In genomic region chr3:16543242-16543864, GRCh38 we compare ENCODE assay signal across 29 cellular contexts.
"Had no signal": no experiment of that assay in that cellular context is flagged by ENCODE, and none has a peak within 500 bp of the region (broad histone marks: within the 10 kb centered on the region; RNA-seq: fewer than 3 reads in every experiment).

No MANE protein-coding gene starts in this region.

- H3K4me3 Mint-ChIP-seq: activated CD8-positive, alpha-beta memory T cell treated with anti-CD3 and anti-CD28 coated beads, Interleukin-2, amount 10 ng/mL, durations not matched to agents 7 days and 5 days; activated CD8-positive, alpha-beta T cell treated with anti-CD3 and anti-CD28 coated beads, Interleukin-2, amount 10 ng/mL, durations not matched to agents 7 days and 5 days; activated naive CD8-positive, alpha-beta T cell; activated T-cell treated with anti-CD3 and anti-CD28 coated beads, Interleukin-2, amount 50 U/mL, for 72 hours; central memory CD8-positive, alpha-beta T cell; dendritic cell treated with granulocyte-macrophage colony-stimulating factor and Interleukin-4, amounts not matched to agents 40 ng/mL and 50 ng/mL, for 4 days; endodermal cell; naive thymus-derived CD4-positive, alpha-beta T cell; stimulated activated naive CD8-positive, alpha-beta T cell treated with anti-CD3 and anti-CD28 coated beads, Interleukin-15, amount 100 ng/mL, for 72 hours; T-helper 1 cell treated with Interleukin-12 subunit alpha and Interleukin-12 subunit beta and Interleukin-4 antibody, amounts not matched to agents 30 μg/mL and 1 μg/mL, for 36 hours; WTC11 had no signal

- FAIRE-seq: bronchial epithelial cell had no signal

- H3K36me3 Mint-ChIP-seq: activated CD8-positive, alpha-beta memory T cell treated with anti-CD3 and anti-CD28 coated beads, Interleukin-2, amount 10 ng/mL, durations not matched to agents 7 days and 5 days; activated naive CD8-positive, alpha-beta T cell; naive thymus-derived CD4-positive, alpha-beta T cell; WTC11 had no signal

- H3K27ac ChIP-seq: foreskin keratinocyte, skin epidermis, upper lobe of left lung had no signal

- DNase-seq: activated CD4-positive, alpha-beta T cell treated with anti-CD3 and anti-CD28 coated beads for 1 hour; activated CD4-positive, alpha-beta T cell treated with anti-CD3 and anti-CD28 coated beads, Interleukin-2, amount 50 U/mL, for 1 hour; activated CD8-positive, alpha-beta memory T cell treated with anti-CD3 and anti-CD28 coated beads, Interleukin-2, amount 10 ng/mL, durations not matched to agents 7 days and 5 days; activated CD8-positive, alpha-beta T cell treated with anti-CD3 and anti-CD28 coated beads, Interleukin-2, amount 10 ng/mL, durations not matched to agents 7 days and 5 days; activated naive CD4-positive, alpha-beta T cell; activated T-cell treated with anti-CD3 and anti-CD28 coated beads, Interleukin-2, amount 50 U/mL, for 72 hours; anterior cingulate cortex; endodermal cell; foreskin keratinocyte; islet precursor cell; mammary epithelial cell; midbrain; naive thymus-derived CD4-positive, alpha-beta T cell; stimulated activated CD4-positive, alpha-beta T cell treated with anti-CD3 and anti-CD28 coated beads, Interleukin-12 subunit alpha, Interleukin-12 subunit beta, amount 100 ng/mL, for 4 hours; stimulated activated CD4-positive, alpha-beta T cell treated with anti-CD3 and anti-CD28 coated beads, Interleukin-4, amount 100 ng/mL, for 1 hour; stimulated activated naive CD8-positive, alpha-beta T cell treated with anti-CD3 and anti-CD28 coated beads, Interleukin-15, amount 100 ng/mL, for 72 hours; substantia nigra; SW 1271; upper lobe of left lung had no signal

- H3K27me3 ChIP-seq: upper lobe of left lung had no signal

- H3K4me3 ChIP-seq: skin epidermis, upper lobe of left lung had no signal

- H3K36me3 ChIP-seq: upper lobe of left lung had no signal

- H3K4me1 Mint-ChIP-seq: endodermal cell had no signal

- H3K27ac Mint-ChIP-seq: activated CD8-positive, alpha-beta memory T cell treated with anti-CD3 and anti-CD28 coated beads, Interleukin-2, amount 10 ng/mL, durations not matched to agents 7 days and 5 days; activated CD8-positive, alpha-beta T cell treated with anti-CD3 and anti-CD28 coated beads, Interleukin-2, amount 10 ng/mL, durations not matched to agents 7 days and 5 days; activated naive CD8-positive, alpha-beta T cell; activated T-cell treated with anti-CD3 and anti-CD28 coated beads, Interleukin-2, amount 50 U/mL, for 72 hours; dendritic cell treated with granulocyte-macrophage colony-stimulating factor and Interleukin-4, amounts not matched to agents 40 ng/mL and 50 ng/mL, for 4 days; endodermal cell; naive thymus-derived CD4-positive, alpha-beta T cell; progenitor cell of endocrine pancreas; stimulated activated naive CD8-positive, alpha-beta T cell treated with anti-CD3 and anti-CD28 coated beads, Interleukin-15, amount 100 ng/mL, for 72 hours; T-helper 1 cell treated with Interleukin-12 subunit alpha and Interleukin-12 subunit beta and Interleukin-4 antibody, amounts not matched to agents 30 μg/mL and 1 μg/mL, for 36 hours; WTC11 had no signal

- H3K9me3 Mint-ChIP-seq: activated T-cell treated with anti-CD3 and anti-CD28 coated beads, Interleukin-2, amount 50 U/mL, for 72 hours; central memory CD8-positive, alpha-beta T cell; dendritic cell treated with granulocyte-macrophage colony-stimulating factor and Interleukin-4, amounts not matched to agents 40 ng/mL and 50 ng/mL, for 4 days; endodermal cell; T-helper 1 cell treated with Interleukin-12 subunit alpha and Interleukin-12 subunit beta and Interleukin-4 antibody, amounts not matched to agents 30 μg/mL and 1 μg/mL, for 36 hours had no signal

- H3K9me3 ChIP-seq: upper lobe of left lung had no signal

- H3K27me3 Mint-ChIP-seq: central memory CD8-positive, alpha-beta T cell had no signal

- ATAC-seq: activated CD8-positive, alpha-beta memory T cell treated with anti-CD3 and anti-CD28 coated beads, Interleukin-2, amount 10 ng/mL, durations not matched to agents 7 days and 5 days; activated CD8-positive, alpha-beta T cell treated with anti-CD3 and anti-CD28 coated beads, Interleukin-2, amount 10 ng/mL, durations not matched to agents 7 days and 5 days; activated T-cell treated with anti-CD3 and anti-CD28 coated beads, Interleukin-2, amount 50 U/mL, for 72 hours; esophagus mucosa; foreskin keratinocyte; naive thymus-derived CD4-positive, alpha-beta T cell; sciatic nerve; stimulated activated naive CD8-positive, alpha-beta T cell treated with anti-CD3 and anti-CD28 coated beads, Interleukin-15, amount 100 ng/mL, for 72 hours; WTC11 had no signal
